Comparison of ENCODE assay signal across 17 cellular contexts in genomic region chr11:66008468-66009101, GRCh38. TPM values are rescaled to one million over a fixed set of nuclear protein-coding genes. Genes with fewer than 3 reads are reported as not detected.
DNase-seq lines count a peak whose midpoint lies in the region; ATAC-seq, FAIRE-seq and TF ChIP-seq lines count a peak whose summit lies in the region.
"Had no signal": no experiment of that assay in that cellular context is flagged by ENCODE, and none has a peak within 500 bp of the region (broad histone marks: within the 10 kb centered on the region; RNA-seq: fewer than 3 reads in every experiment).

No MANE protein-coding gene starts in this region.

- H3K27ac ChIP-seq in PC-9 (no peak overlapping the region), endothelial cell of umbilical vein (ENCODE audit: insufficient read depth, low read depth, low read length) (no peak overlapping the region), MM.1S (ENCODE audit: low read length) (no peak overlapping the region)
- H3K27ac ChIP-seq: hepatocyte, left lung, spleen had no signal

- no peaks in the 10 kb centered on the region for H3K9me2 ChIP-seq in PC-9 (ENCODE audit: insufficient read depth)
- no peaks in the 10 kb centered on the region for H3K9me2 ChIP-seq in MM.1S (replicated peaks; ENCODE audit: insufficient read depth, low read length)

- DNase-seq in NCI-H1694 (lab: John Stamatoyannopoulos, UW): peak; percentile 1
- no peak for DNase-seq in NCI-H1694 treated with DMSO at 0.1 percent for 48 hours (lab: John Stamatoyannopoulos, UW)
- DNase-seq in PC-9: peak in 1 of 2 experiments; percentile 57
- no peak for DNase-seq in endothelial cell of umbilical vein (ENCODE audit: low read depth, low spot score)
- DNase-seq in MM.1S: no peak
- no peak for DNase-seq in COLO829 (ENCODE audit: low spot score)
- DNase-seq: caudate nucleus, DMS 273 treated with DMSO at 0.1 percent for 48 hours, spleen, substantia nigra had no signal

- H4K20me1 ChIP-seq in PC-9 (ENCODE audit: insufficient read depth): no peaks in the 10 kb centered on the region
- no peaks in the 10 kb centered on the region for H4K20me1 ChIP-seq in endothelial cell of umbilical vein (replicated peaks; ENCODE audit: control insufficient read depth, extremely low read depth, insufficient read depth, low read length)
- H4K20me1 ChIP-seq in MM.1S (ENCODE audit: insufficient read depth, low read length): no peaks in the 10 kb centered on the region

- H3K36me3 ChIP-seq in PC-9 (ENCODE audit: low read depth) (peaks cover 12% of the 10 kb centered on the region; the same call in 1 of the 2 replicates), endothelial cell of umbilical vein (ENCODE audit: control insufficient read depth in 2 of 2, extremely low read depth in 1 of 2, insufficient read depth in 2 of 2, low read length in 2 of 2) (peaks cover 0 to 7% of the 10 kb centered on the region in 2 experiments), skeletal muscle satellite cell (ENCODE audit: insufficient read depth, low read length) (peaks cover 18% of the 10 kb centered on the region), MM.1S (replicated peaks; ENCODE audit: insufficient read depth, low read length) (no peaks in the 10 kb centered on the region; the same call in 1 of the 2 replicates)

- CTCF ChIA-PET in PC-9 (lab: Charles Lee): interaction anchor here (0.7 to 1.1 kb wide), 2 partner anchors 14 to 167 kb away, joined by 3 read pairs; no protein-coding TSS in a partner anchor
- CTCF ChIA-PET in endothelial cell of umbilical vein (lab: Charles Lee): interaction anchor here (1.3 to 3.9 kb wide), 3 partner anchors 14 to 124 kb away, joined by 3 to 37 read pairs (median 11); no protein-coding TSS in a partner anchor

- H3K4me1 ChIP-seq in PC-9 (replicated peaks; ENCODE audit: insufficient read depth) (peaks cover 38% of the 10 kb centered on the region), endothelial cell of umbilical vein (ENCODE audit: control insufficient read depth, extremely low read depth, insufficient read depth, low read length) (peaks cover 3% of the 10 kb centered on the region), skeletal muscle satellite cell (ENCODE audit: control insufficient read depth, insufficient read depth, low read length) (peaks cover 30% of the 10 kb centered on the region), MM.1S (ENCODE audit: low read length) (peaks cover 35% of the 10 kb centered on the region)

- TF ChIP-seq POLR2A in endothelial cell of umbilical vein (IDR thresholded peaks at IDR 0.05; ENCODE audit: low read depth, low read length): no peak

- intact Hi-C loops in PC-9 (cut with micrococcal nuclease; ENCODE audit: unreplicated experiment): no loop called here
- intact Hi-C loops in endothelial cell of umbilical vein (cut with micrococcal nuclease): no loop called here

- no peaks in the 10 kb centered on the region for H3K9me3 ChIP-seq in PC-9 (ENCODE audit: insufficient read depth, low read depth)
- no peaks in the 10 kb centered on the region for H3K9me3 ChIP-seq in endothelial cell of umbilical vein (replicated peaks; ENCODE audit: control insufficient read depth, insufficient read depth, low read length)
- H3K9me3 ChIP-seq in skeletal muscle satellite cell (replicated peaks; ENCODE audit: low read length): no peaks in the 10 kb centered on the region
- no peaks in the 10 kb centered on the region for H3K9me3 ChIP-seq in MM.1S (replicated peaks; ENCODE audit: insufficient read depth, low read length)
- H3K9me3 ChIP-seq: left lung, spleen had no signal

- TF ChIP-seq CTCF in PC-9 (conservative IDR thresholded peaks at IDR 0.05): no peak
- TF ChIP-seq CTCF in endothelial cell of umbilical vein (IDR thresholded peaks at IDR 0.05; ENCODE audit: extremely low read depth in 1 of 2, insufficient read depth in 1 of 2, low read depth in 1 of 2, low read length in 2 of 2): no peak
- TF ChIP-seq CTCF in MM.1S (IDR thresholded peaks at IDR 0.05; ENCODE audit: low read length): no peak

- POLR2A ChIA-PET in PC-9 (lab: Charles Lee; ENCODE audit: unreplicated experiment): interaction anchor here (0.6 kb wide), 1 partner anchor 338 kb away, joined by 4 read pairs; no protein-coding TSS in a partner anchor
- POLR2A ChIA-PET in endothelial cell of umbilical vein (lab: Charles Lee): no interaction called here

- BruUV-seq in PC-9 (replicated peaks; lab: Mats Ljungman, UMichigan) (no TSS peak), endothelial cell of umbilical vein (replicated peaks; lab: Mats Ljungman, UMichigan) (no TSS peak)

- FAIRE-seq in endothelial cell of umbilical vein (lab: Jason Lieb, UNC): no peak
- FAIRE-seq: A204.1 had no signal

- H3K27me3 ChIP-seq in PC-9 (ENCODE audit: insufficient read depth, low read depth): no peaks in the 10 kb centered on the region
- peaks cover 2% of the 10 kb centered on the region in 2 experiments for H3K27me3 ChIP-seq in endothelial cell of umbilical vein (ENCODE audit: control insufficient read depth in 2 of 2, insufficient read depth in 2 of 2, low read length in 2 of 2)
- no peaks in the 10 kb centered on the region for H3K27me3 ChIP-seq in skeletal muscle satellite cell (ENCODE audit: control insufficient read depth, insufficient read depth, low read length)
- H3K27me3 ChIP-seq in MM.1S (replicated peaks; ENCODE audit: insufficient read depth, low read length): no peaks in the 10 kb centered on the region

- H3K4me3 ChIP-seq in PC-9: no peak overlapping the region
- H3K4me3 ChIP-seq in endothelial cell of umbilical vein (replicated peaks in 1 of 3; ENCODE audit: insufficient read depth in 1 of 3, low read depth in 1 of 3, low read length in 3 of 3): no peak overlapping the region
- no peak overlapping the region for H3K4me3 ChIP-seq in skeletal muscle satellite cell (ENCODE audit: low read length)
- no peak overlapping the region for H3K4me3 ChIP-seq in MM.1S (ENCODE audit: low read length)
- H3K4me3 ChIP-seq: hepatocyte, left lung, spleen had no signal

- no peaks in the 10 kb centered on the region for H3K9me1 ChIP-seq in endothelial cell of umbilical vein (replicated peaks; ENCODE audit: control insufficient read depth, extremely low read depth, insufficient read depth, low read length)

- H3K4me2 ChIP-seq in PC-9 (0 out of 2 replicates have a peak overlapping the region, but pooled peaks have one; percentile 18), endothelial cell of umbilical vein (ENCODE audit: insufficient read depth, low read length) (no peak overlapping the region), skeletal muscle satellite cell (ENCODE audit: low read length) (no peak overlapping the region), MM.1S (ENCODE audit: low read depth, low read length) (no peak overlapping the region)
- H3K4me2 ChIP-seq: hepatocyte had no signal

- ATAC-seq in HG02678 (IDR thresholded peaks at IDR 0.05; ENCODE audit: unreplicated experiment): no peak
- ATAC-seq: activated naive CD4-positive, alpha-beta T cell treated with anti-CD3 and anti-CD28 coated beads, Interleukin-2, amount 50 U/mL, for 72 hours; left lung had no signal

- H3K9ac ChIP-seq in endothelial cell of umbilical vein (replicated peaks; ENCODE audit: extremely low read depth, insufficient read depth, low read length) (no peak overlapping the region), skeletal muscle satellite cell (ENCODE audit: low read depth, low read length) (peak overlapping the region; percentile 3), MM.1S (ENCODE audit: low read length) (no peak overlapping the region)

- dilution Hi-C loops in endothelial cell of umbilical vein (cut with MboI; ENCODE audit: extremely low pct_ligation_motif_present, low sequenced_read_pairs): no loop called here

- H3F3A ChIP-seq in PC-9 (ENCODE audit: insufficient read depth, low read depth): peaks cover 71% of the 10 kb centered on the region
- peaks cover 21% of the 10 kb centered on the region for H3F3A ChIP-seq in MM.1S (ENCODE audit: insufficient read depth, low read length)

- no peak overlapping the region for H2AFZ ChIP-seq in PC-9
- peak overlapping the region; percentile 41 for H2AFZ ChIP-seq in endothelial cell of umbilical vein (ENCODE audit: low read depth, low read length)
- H2AFZ ChIP-seq in MM.1S (ENCODE audit: low read length): no peak overlapping the region
- H2AFZ ChIP-seq: hepatocyte had no signal

- peaks cover 14% of the 10 kb centered on the region for H3K79me2 ChIP-seq in PC-9 (ENCODE audit: low read depth)
- H3K79me2 ChIP-seq in endothelial cell of umbilical vein (ENCODE audit: control insufficient read depth, insufficient read depth, low read length): peaks cover 5% of the 10 kb centered on the region
- peaks cover 12% of the 10 kb centered on the region for H3K79me2 ChIP-seq in MM.1S (ENCODE audit: low read length)

RNA-seq across cellular contexts. Expression of gene CST6, which starts 3.2 kb away (rescaled TPM):
- total RNA-seq in PC-9 (2021) (52.0 and 58.5 TPM in 2 replicates), endothelial cell of umbilical vein (0.46 and 0.92 TPM in 2 replicates)
- 2.2 and 2.5 TPM in 2 replicates for polyA plus RNA-seq in endothelial cell of umbilical vein
- 0.74 and 1.1 TPM in 2 replicates for polyA plus RNA-seq in endothelial cell of umbilical vein (2011; cell fraction: cytosol; rRNA removed)
- polyA plus RNA-seq in endothelial cell of umbilical vein (2011; cell fraction: nucleus; rRNA removed): 0.36 TPM in 1 of 2 replicates, not detected in the other
- not detected in 2 replicates for polyA plus RNA-seq in endothelial cell of umbilical vein (2012)
- 0.93 TPM in 1 of 2 replicates, not detected in the other for polyA minus RNA-seq in endothelial cell of umbilical vein
- not detected for polyA minus RNA-seq in endothelial cell of umbilical vein (2011; cell fraction: cytosol; rRNA and poly(A)+ RNA removed)
- polyA minus RNA-seq in endothelial cell of umbilical vein (2011; cell fraction: nucleus; rRNA and poly(A)+ RNA removed): not detected in 2 replicates
- total RNA-seq in skeletal muscle satellite cell (2012; rRNA removed): 0.76 and 1.3 TPM in 2 replicates
- total RNA-seq: spleen had no signal
- polyA plus RNA-seq: neural cell had no signal

RNA-seq across cellular contexts. Expression of gene BANF1, which starts 6.3 kb away (rescaled TPM):
- total RNA-seq in PC-9 (2021) (386 and 513 TPM in 2 replicates), endothelial cell of umbilical vein (246 and 269 TPM in 2 replicates)
- 367 and 376 TPM in 2 replicates for polyA plus RNA-seq in endothelial cell of umbilical vein
- polyA plus RNA-seq in endothelial cell of umbilical vein (2011; cell fraction: cytosol; rRNA removed): 265 and 357 TPM in 2 replicates
- 128 and 134 TPM in 2 replicates for polyA plus RNA-seq in endothelial cell of umbilical vein (2011; cell fraction: nucleus; rRNA removed)
- 213 and 282 TPM in 2 replicates for polyA plus RNA-seq in endothelial cell of umbilical vein (2012)
- polyA minus RNA-seq in endothelial cell of umbilical vein: 112 and 123 TPM in 2 replicates
- polyA minus RNA-seq in endothelial cell of umbilical vein (2011; cell fraction: cytosol; rRNA and poly(A)+ RNA removed): 76.7 TPM
- polyA minus RNA-seq in endothelial cell of umbilical vein (2011; cell fraction: nucleus; rRNA and poly(A)+ RNA removed): 25.3 and 32.3 TPM in 2 replicates
- total RNA-seq in skeletal muscle satellite cell (2012; rRNA removed): 23.1 and 36.3 TPM in 2 replicates

RNA-seq across cellular contexts. Expression of gene EIF1AD, which starts 6.6 kb away (rescaled TPM):
- total RNA-seq in PC-9 (2021) (42.9 and 55.2 TPM in 2 replicates), endothelial cell of umbilical vein (39.7 and 42.4 TPM in 2 replicates)
- 35.7 and 39.3 TPM in 2 replicates for polyA plus RNA-seq in endothelial cell of umbilical vein
- 35.2 and 35.3 TPM in 2 replicates for polyA plus RNA-seq in endothelial cell of umbilical vein (2011; cell fraction: cytosol; rRNA removed)
- 30.8 and 32.6 TPM in 2 replicates for polyA plus RNA-seq in endothelial cell of umbilical vein (2011; cell fraction: nucleus; rRNA removed)
- 24.0 and 26.1 TPM in 2 replicates for polyA plus RNA-seq in endothelial cell of umbilical vein (2012)
- 58.8 and 70.1 TPM in 2 replicates for polyA minus RNA-seq in endothelial cell of umbilical vein
- polyA minus RNA-seq in endothelial cell of umbilical vein (2011; cell fraction: cytosol; rRNA and poly(A)+ RNA removed): 27.9 TPM
- polyA minus RNA-seq in endothelial cell of umbilical vein (2011; cell fraction: nucleus; rRNA and poly(A)+ RNA removed): 11.9 and 14.0 TPM in 2 replicates
- 29.2 and 29.9 TPM in 2 replicates for total RNA-seq in skeletal muscle satellite cell (2012; rRNA removed)

RNA-seq across cellular contexts. Expression of gene CATSPER1, which starts 17.7 kb away (rescaled TPM):
- total RNA-seq in PC-9 (2021) (2.3 and 4.2 TPM in 2 replicates), endothelial cell of umbilical vein (1.0 and 1.3 TPM in 2 replicates)
- 0.68 and 0.89 TPM in 2 replicates for polyA plus RNA-seq in endothelial cell of umbilical vein
- 1.1 and 1.7 TPM in 2 replicates for polyA plus RNA-seq in endothelial cell of umbilical vein (2011; cell fraction: cytosol; rRNA removed)
- polyA plus RNA-seq in endothelial cell of umbilical vein (2011; cell fraction: nucleus; rRNA removed): 0.41 and 0.58 TPM in 2 replicates
- 0.58 and 0.78 TPM in 2 replicates for polyA plus RNA-seq in endothelial cell of umbilical vein (2012)
- polyA minus RNA-seq in endothelial cell of umbilical vein: 0.42 TPM in 1 of 2 replicates, not detected in the other
- 0.61 TPM for polyA minus RNA-seq in endothelial cell of umbilical vein (2011; cell fraction: cytosol; rRNA and poly(A)+ RNA removed)
- 0.48 TPM in 1 of 2 replicates, not detected in the other for polyA minus RNA-seq in endothelial cell of umbilical vein (2011; cell fraction: nucleus; rRNA and poly(A)+ RNA removed)
- total RNA-seq in skeletal muscle satellite cell (2012; rRNA removed): 0.44 and 1.0 TPM in 2 replicates
- total RNA-seq: hepatocyte had no signal
- polyA plus RNA-seq: hepatocyte, neural cell had no signal

RNA-seq across cellular contexts. Expression of gene GAL3ST3, which starts 40.4 kb away (rescaled TPM):
- not detected in 2 replicates for total RNA-seq in PC-9 (2021)
- not detected in 2 replicates for total RNA-seq in endothelial cell of umbilical vein
- 0.15 and 0.24 TPM in 2 replicates for polyA plus RNA-seq in endothelial cell of umbilical vein
- 0.04 and 0.06 TPM in 2 replicates for polyA plus RNA-seq in endothelial cell of umbilical vein (2011; cell fraction: cytosol; rRNA removed)
- polyA plus RNA-seq in endothelial cell of umbilical vein (2011; cell fraction: nucleus; rRNA removed): 0.17 TPM in 1 of 2 replicates, not detected in the other
- not detected in 2 replicates for polyA plus RNA-seq in endothelial cell of umbilical vein (2012)
- not detected in 2 replicates for polyA minus RNA-seq in endothelial cell of umbilical vein
- not detected for polyA minus RNA-seq in endothelial cell of umbilical vein (2011; cell fraction: cytosol; rRNA and poly(A)+ RNA removed)
- polyA minus RNA-seq in endothelial cell of umbilical vein (2011; cell fraction: nucleus; rRNA and poly(A)+ RNA removed): not detected in 2 replicates
- not detected in 2 replicates for total RNA-seq in skeletal muscle satellite cell (2012; rRNA removed)
- total RNA-seq: left lung, spleen had no signal

Comparison
In these comparisons a context has a peak if more than half of its experiments do, and no peak if none do; other contexts are left out.
1. RNA of gene CST6, which starts 3.2 kb away (total RNA-seq): 52.0 to 58.5 TPM in PC-9; 0.46 to 0.92 TPM in endothelial cell of umbilical vein; every median in the first group is over 10 times any median in the second.